1 cellular context compared by ENCODE assay signal in the genomic region with DNA sequence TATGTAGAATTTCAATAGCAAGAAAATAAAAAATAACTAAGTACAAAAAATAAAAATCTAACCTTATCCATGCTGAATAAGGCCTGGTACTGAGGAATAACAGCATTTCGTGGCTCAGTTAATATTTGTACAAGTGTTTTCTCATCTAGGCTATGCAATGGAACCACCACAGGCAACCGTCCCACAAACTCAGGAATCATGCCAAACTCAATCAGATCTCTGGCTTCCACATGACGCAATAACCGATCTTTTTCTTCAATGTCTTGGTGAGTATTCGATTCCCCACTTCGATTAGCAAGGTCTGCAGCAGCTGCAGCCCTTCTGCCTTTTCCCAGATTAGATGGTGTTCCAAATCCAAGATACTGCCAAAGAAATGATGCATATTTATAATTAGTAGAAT.
TF ChIP-seq lines count a peak whose summit lies in the region.

No MANE protein-coding gene starts in this region.

TF ChIP-seq in HepG2, 621 proteins besides CTCF, POLR2A, EP300 and RAD21:
- TF ChIP-seq ZNF563 (CRISPR knock-in tag; IDR thresholded peaks at IDR 0.05) (no peak), NR2F6 (IDR thresholded peaks at IDR 0.05) (no peak), NR2F6 (CRISPR knock-in tag; IDR thresholded peaks at IDR 0.05) (no peak), CEBPB (IDR thresholded peaks at IDR 0.05; ENCODE audit: borderline replicate concordance, low read depth, low read length) (peak; percentile 64)
